ENCODE assay signal across 8 cellular contexts in genomic region chr2:203650860-203651613, GRCh38. TPM values are rescaled to one million over a fixed set of nuclear protein-coding genes. Genes with fewer than 3 reads are reported as not detected.
DNase-seq lines count a peak whose midpoint lies in the region; ATAC-seq and TF ChIP-seq lines count a peak whose summit lies in the region.

No MANE protein-coding gene starts in this region.

- POLR2A ChIA-PET in activated CD8-positive, alpha-beta T cell treated with anti-CD3 and anti-CD28 coated beads, Interleukin-2, amount 10 ng/mL, durations not matched to agents 7 days and 5 days (lab: Charles Lee) = no interaction called here

- no peaks in the 10 kb centered on the region for H3K36me3 ChIP-seq in right atrium auricular region

- peak; percentile 37 for DNase-seq in AG08396 (ENCODE audit: low spot score)
- DNase-seq in GM13976 (ENCODE audit: low spot score) = no peak
- peak; percentile 84 for DNase-seq in NCI-H2029 (lab: John Stamatoyannopoulos, UW)
- no peak for DNase-seq in activated CD8-positive, alpha-beta T cell treated with anti-CD3 and anti-CD28 coated beads, Interleukin-2, amount 10 ng/mL, durations not matched to agents 7 days and 5 days
- no peak for DNase-seq in right atrium auricular region (ENCODE audit: low spot score)
- DNase-seq in stimulated activated naive CD8-positive, alpha-beta T cell treated with anti-CD3 and anti-CD28 coated beads, Interleukin-15, amount 100 ng/mL, for 72 hours = no peak
- no peak for DNase-seq in GM20000 (ENCODE audit: low spot score)
- DNase-seq in posterior cingulate gyrus = no peak

- H3K27ac ChIP-seq in right atrium auricular region = peak overlapping the region; percentile 53 to 64

- peak; percentile 13 for TF ChIP-seq CTCF in GM13976 (IDR thresholded peaks at IDR 0.05; ENCODE audit: borderline replicate concordance, control extremely low read depth, extremely low read depth, insufficient read depth, missing control alignments)
- peak in 1 of 2 donors; percentile 58 for TF ChIP-seq CTCF in right atrium auricular region (IDR thresholded peaks at IDR 0.05)
- no peak for TF ChIP-seq CTCF in GM20000 (IDR thresholded peaks at IDR 0.05; ENCODE audit: extremely low read depth, missing control alignments)

- peak; percentile 64 for ATAC-seq in activated CD8-positive, alpha-beta T cell treated with anti-CD3 and anti-CD28 coated beads, Interleukin-2, amount 10 ng/mL, durations not matched to agents 7 days and 5 days
- ATAC-seq in stimulated activated naive CD8-positive, alpha-beta T cell treated with anti-CD3 and anti-CD28 coated beads, Interleukin-15, amount 100 ng/mL, for 72 hours = peak; percentile 85

- H3K9me3 Mint-ChIP-seq in activated CD8-positive, alpha-beta T cell treated with anti-CD3 and anti-CD28 coated beads, Interleukin-2, amount 10 ng/mL, durations not matched to agents 7 days and 5 days (ENCODE audit: insufficient read depth) = no peaks in the 10 kb centered on the region
- no peaks in the 10 kb centered on the region for H3K9me3 Mint-ChIP-seq in stimulated activated naive CD8-positive, alpha-beta T cell treated with anti-CD3 and anti-CD28 coated beads, Interleukin-15, amount 100 ng/mL, for 72 hours

- H3K36me3 Mint-ChIP-seq in activated CD8-positive, alpha-beta T cell treated with anti-CD3 and anti-CD28 coated beads, Interleukin-2, amount 10 ng/mL, durations not matched to agents 7 days and 5 days (ENCODE audit: low read depth) = no peaks in the 10 kb centered on the region

- H3K4me3 ChIP-seq in right atrium auricular region = no peak overlapping the region

- CTCF ChIA-PET in activated CD8-positive, alpha-beta T cell treated with anti-CD3 and anti-CD28 coated beads, Interleukin-2, amount 10 ng/mL, durations not matched to agents 7 days and 5 days (lab: Charles Lee) = interaction anchor here (0.8 to 2.2 kb wide), 6 partner anchors 31 to 259 kb away, joined by 3 to 13 read pairs (median 6); no protein-coding TSS in a partner anchor

- H3K27me3 ChIP-seq in right atrium auricular region = no peaks in the 10 kb centered on the region

- intact Hi-C loops in posterior cingulate gyrus (cut with DNase I) = loop anchor here (1.0 to 10.0 kb wide), 4 partner anchors 114 to 258 kb away; partner anchors contain the start of gene RAPH1

- no peaks in the 10 kb centered on the region for H3K9me3 ChIP-seq in right atrium auricular region

- no peak overlapping the region for H3K4me3 Mint-ChIP-seq in activated CD8-positive, alpha-beta T cell treated with anti-CD3 and anti-CD28 coated beads, Interleukin-2, amount 10 ng/mL, durations not matched to agents 7 days and 5 days
- H3K4me3 Mint-ChIP-seq in stimulated activated naive CD8-positive, alpha-beta T cell treated with anti-CD3 and anti-CD28 coated beads, Interleukin-15, amount 100 ng/mL, for 72 hours = no peak overlapping the region

- in situ Hi-C loops in GM13976 (cut with MboI; ENCODE audit: low sequenced_read_pairs, unreplicated experiment) = loop anchor here (25.0 kb wide), 1 partner anchor 164 kb away; no protein-coding TSS in a partner anchor

- no peak overlapping the region for H3K27ac Mint-ChIP-seq in activated CD8-positive, alpha-beta T cell treated with anti-CD3 and anti-CD28 coated beads, Interleukin-2, amount 10 ng/mL, durations not matched to agents 7 days and 5 days
- H3K27ac Mint-ChIP-seq in stimulated activated naive CD8-positive, alpha-beta T cell treated with anti-CD3 and anti-CD28 coated beads, Interleukin-15, amount 100 ng/mL, for 72 hours = no peak overlapping the region

- H3K4me1 Mint-ChIP-seq in activated CD8-positive, alpha-beta T cell treated with anti-CD3 and anti-CD28 coated beads, Interleukin-2, amount 10 ng/mL, durations not matched to agents 7 days and 5 days (ENCODE audit: low read depth) = peaks cover 6% of the 10 kb centered on the region
- peaks cover 37% of the 10 kb centered on the region for H3K4me1 Mint-ChIP-seq in stimulated activated naive CD8-positive, alpha-beta T cell treated with anti-CD3 and anti-CD28 coated beads, Interleukin-15, amount 100 ng/mL, for 72 hours

- no peaks in the 10 kb centered on the region for H3K27me3 Mint-ChIP-seq in activated CD8-positive, alpha-beta T cell treated with anti-CD3 and anti-CD28 coated beads, Interleukin-2, amount 10 ng/mL, durations not matched to agents 7 days and 5 days (ENCODE audit: low read depth)
- H3K27me3 Mint-ChIP-seq in stimulated activated naive CD8-positive, alpha-beta T cell treated with anti-CD3 and anti-CD28 coated beads, Interleukin-15, amount 100 ng/mL, for 72 hours = no peaks in the 10 kb centered on the region

- peaks cover 0 to 29% of the 10 kb centered on the region in 2 donors for H3K4me1 ChIP-seq in right atrium auricular region

RNA-seq across cellular contexts. Expression of gene CD28, which starts 55.4 kb away (rescaled TPM):
- 10 to 100 TPM; 25.6 to 27.2 TPM for total RNA-seq in activated CD8-positive, alpha-beta T cell treated with anti-CD3 and anti-CD28 coated beads, Interleukin-2, amount 10 ng/mL, durations not matched to agents 7 days and 5 days
- 1 to 10 TPM in 1 of 2 donors, under 1 TPM in 1; 0.55 to 1.6 TPM for total RNA-seq in right atrium auricular region

Comparison
In these comparisons a context has a peak if more than half of its experiments do, and no peak if none do; other contexts are left out.
1. DNase-seq: peak in AG08396 (single experiment) and NCI-H2029 (single experiment); none in GM13976 (single experiment), activated CD8-positive, alpha-beta T cell treated with anti-CD3 and anti-CD28 coated beads, Interleukin-2, amount 10 ng/mL, durations not matched to agents 7 days and 5 days (single experiment), right atrium auricular region (single experiment), stimulated activated naive CD8-positive, alpha-beta T cell treated with anti-CD3 and anti-CD28 coated beads, Interleukin-15, amount 100 ng/mL, for 72 hours (0 of 2), GM20000 (single experiment) and posterior cingulate gyrus (0 of 10).
2. RNA of gene CD28, which starts 55.4 kb away (total RNA-seq): 25.6 to 27.2 TPM in activated CD8-positive, alpha-beta T cell treated with anti-CD3 and anti-CD28 coated beads, Interleukin-2, amount 10 ng/mL, durations not matched to agents 7 days and 5 days; 0.55 to 1.6 TPM in right atrium auricular region; every median in the first group is over 10 times any median in the second.